Comparison of ENCODE assay signal across 1 cellular context in genomic region chr11:95299078-95299611, GRCh38.
TF ChIP-seq lines count a peak whose summit lies in the region.

No MANE protein-coding gene starts in this region.

TF ChIP-seq in SK-N-SH, 30 proteins besides CTCF, POLR2A, EP300 and RAD21 (continued from another document):
- TF ChIP-seq ZBTB33 (IDR thresholded peaks at IDR 0.05; ENCODE audit: borderline replicate concordance, low read depth) (no peak), TCF12 (IDR thresholded peaks at IDR 0.05) (no peak), FOXJ3 (CRISPR knock-in tag; IDR thresholded peaks at IDR 0.05) (no peak), PBX3 (IDR thresholded peaks at IDR 0.05) (no peak), YY1 (IDR thresholded peaks at IDR 0.05; ENCODE audit: low read depth) (no peak), FOXM1 (IDR thresholded peaks at IDR 0.05; ENCODE audit: low read depth) (no peak), TEAD4 (IDR thresholded peaks at IDR 0.05; ENCODE audit: borderline replicate concordance, insufficient read depth) (no peak), REST (IDR thresholded peaks at IDR 0.05; ENCODE audit: low read depth, low read length) (no peak)
